In genomic region chr19:5718579-5719273, GRCh38 we compare ENCODE assay signal across 8 cellular contexts. TPM values are rescaled to one million over a fixed set of nuclear protein-coding genes. Genes with fewer than 3 reads are reported as not detected.
DNase-seq lines count a peak whose midpoint lies in the region; ATAC-seq, FAIRE-seq and TF ChIP-seq lines count a peak whose summit lies in the region.

No MANE protein-coding gene starts in this region.

- no peak for FAIRE-seq in GM12891 (lab: Jason Lieb, UNC)

- H3K27me3 ChIP-seq in brain microvascular endothelial cell (replicated peaks): no peaks in the 10 kb centered on the region
- no peaks in the 10 kb centered on the region for H3K27me3 ChIP-seq in thymus (ENCODE audit: control insufficient read depth, insufficient read depth)

- H3K4me3 ChIP-seq in brain microvascular endothelial cell (ENCODE audit: low read depth, low read length) (peak overlapping the region; percentile 92), mesodermal cell (ENCODE audit: extremely low read depth, insufficient read depth, low read length, poor library complexity, severe bottlenecking) (peak overlapping the region; percentile 98), thymus (ENCODE audit: low read length) (peak overlapping the region; percentile 52)

- TF ChIP-seq POLR2A in GM12891 (IDR thresholded peaks at IDR 0.05; ENCODE audit: low read depth, low read length): peak; percentile 80

- ATAC-seq in HG03469 (IDR thresholded peaks at IDR 0.05; ENCODE audit: unreplicated experiment) (no peak), HG03159 (IDR thresholded peaks at IDR 0.05; ENCODE audit: unreplicated experiment) (no peak)

- H3K36me3 ChIP-seq in brain microvascular endothelial cell (replicated peaks) (peaks cover 4% of the 10 kb centered on the region), mesodermal cell (ENCODE audit: control insufficient read depth, insufficient read depth, low read length) (peaks cover 28% of the 10 kb centered on the region), thymus (ENCODE audit: control insufficient read depth, insufficient read depth) (peaks cover 5% of the 10 kb centered on the region)

- H3K27ac ChIP-seq in 22Rv1 (peak overlapping the region; percentile 95), brain microvascular endothelial cell (peak overlapping the region; percentile 90), mesodermal cell (ENCODE audit: low read depth, low read length, severe bottlenecking) (peak overlapping the region; percentile 98), thymus (ENCODE audit: low read depth) (no peak overlapping the region)

- no peaks in the 10 kb centered on the region for H3K9me3 ChIP-seq in mesodermal cell (ENCODE audit: control insufficient read depth, low read length)
- no peaks in the 10 kb centered on the region for H3K9me3 ChIP-seq in thymus (ENCODE audit: control insufficient read depth)

- DNase-seq in GM12891 (ENCODE audit: insufficient read length, low spot score) (peak; percentile 30), RPMI8226 (peak; percentile 36), brain microvascular endothelial cell (peak; percentile 85)

- in situ Hi-C loops in brain microvascular endothelial cell (cut with HindIII; ENCODE audit: low pct_ligation_motif_present, low sequenced_read_pairs): no loop called here

- TF ChIP-seq CTCF in 22Rv1 (IDR thresholded peaks at IDR 0.05): no peak
- TF ChIP-seq CTCF in brain microvascular endothelial cell (IDR thresholded peaks at IDR 0.05; ENCODE audit: low read depth, low read length, missing control alignments): no peak

- H3K4me1 ChIP-seq in mesodermal cell (ENCODE audit: control insufficient read depth, insufficient read depth, low read length, poor library complexity, severe bottlenecking): peaks cover 12% of the 10 kb centered on the region
- peaks cover 9% of the 10 kb centered on the region for H3K4me1 ChIP-seq in thymus (ENCODE audit: control insufficient read depth, insufficient read depth, low read length)

- 15 to 21% methylated on average over 5 to 10 of the region's 11 CpGs for WGBS in mesodermal cell (ENCODE audit: insufficient coverage in 2 of 2), 2 experiments
- 48% methylated on average over 11 of the region's 11 CpGs for WGBS in thymus

TF ChIP-seq in GM12891, 5 proteins besides CTCF, POLR2A, EP300 and RAD21:
- TF ChIP-seq SPI1 (IDR thresholded peaks at IDR 0.05; ENCODE audit: low read depth, low read length) (no peak; the same call in 1 of the 2 replicates), TAF1 (IDR thresholded peaks at IDR 0.05; ENCODE audit: low read depth, low read length) (peak; percentile 75; the same call in 1 of the 2 replicates), POLR2AphosphoS5 (IDR thresholded peaks at IDR 0.05; ENCODE audit: low read depth, low read length) (peak; percentile 57; the same call in 1 of the 2 replicates), POU2F2 (IDR thresholded peaks at IDR 0.05; ENCODE audit: low read depth, low read length) (0 out of 2 replicates have a peak, but pooled peaks have one; percentile 51), PAX5 (IDR thresholded peaks at IDR 0.05; ENCODE audit: insufficient read depth, low read length, severe bottlenecking) (no peak)

RNA-seq across cellular contexts. Expression of gene LONP1, which starts 1.2 kb away (rescaled TPM):
- polyA plus RNA-seq in GM12891 (2012; ENCODE audit: low read depth, missing spikeins): 53.0 TPM
- polyA plus RNA-seq in mesodermal cell (2013, experiment 1 of 2): 57.1 TPM
- 50.6 TPM for polyA plus RNA-seq in mesodermal cell (2013, experiment 2 of 2)
- polyA plus RNA-seq in thymus: 37.7 TPM

RNA-seq across cellular contexts. Expression of gene CATSPERD, which starts 1.7 kb away (rescaled TPM):
- 0.03 TPM for polyA plus RNA-seq in GM12891 (2012; ENCODE audit: low read depth, missing spikeins)
- not detected for polyA plus RNA-seq in mesodermal cell (2013, experiment 1 of 2)
- not detected for polyA plus RNA-seq in mesodermal cell (2013, experiment 2 of 2)
- polyA plus RNA-seq in thymus: 0.05 TPM

RNA-seq across cellular contexts. Expression of gene RPL36, which starts 28.6 kb away (rescaled TPM):
- 3,116 TPM for polyA plus RNA-seq in GM12891 (2012; ENCODE audit: low read depth, missing spikeins)
- polyA plus RNA-seq in mesodermal cell (2013, experiment 1 of 2): 928 TPM
- 834 TPM for polyA plus RNA-seq in mesodermal cell (2013, experiment 2 of 2)
- 1,924 TPM for polyA plus RNA-seq in thymus

RNA-seq across cellular contexts. Expression of gene HSD11B1L, which starts 37.9 kb away (rescaled TPM):
- 2.5 TPM for polyA plus RNA-seq in GM12891 (2012; ENCODE audit: low read depth, missing spikeins)
- 28.3 TPM for polyA plus RNA-seq in mesodermal cell (2013, experiment 1 of 2)
- 23.2 TPM for polyA plus RNA-seq in mesodermal cell (2013, experiment 2 of 2)
- 6.5 TPM for polyA plus RNA-seq in thymus

RNA-seq across cellular contexts. Expression of gene MICOS13, which starts 38.4 kb away (rescaled TPM):
- 61.8 TPM for polyA plus RNA-seq in GM12891 (2012; ENCODE audit: low read depth, missing spikeins)
- polyA plus RNA-seq in mesodermal cell (2013, experiment 1 of 2): 32.5 TPM
- polyA plus RNA-seq in mesodermal cell (2013, experiment 2 of 2): 27.0 TPM
- polyA plus RNA-seq in thymus: 67.6 TPM

Comparison
In these comparisons a context has a peak if more than half of its experiments do, and no peak if none do; other contexts are left out.
1. DNase-seq: peak in every context shown above with its lines; median percentile 85 in brain microvascular endothelial cell; 36 in RPMI8226; 30 in GM12891.